1 cellular context compared by ENCODE assay signal in the genomic region with DNA sequence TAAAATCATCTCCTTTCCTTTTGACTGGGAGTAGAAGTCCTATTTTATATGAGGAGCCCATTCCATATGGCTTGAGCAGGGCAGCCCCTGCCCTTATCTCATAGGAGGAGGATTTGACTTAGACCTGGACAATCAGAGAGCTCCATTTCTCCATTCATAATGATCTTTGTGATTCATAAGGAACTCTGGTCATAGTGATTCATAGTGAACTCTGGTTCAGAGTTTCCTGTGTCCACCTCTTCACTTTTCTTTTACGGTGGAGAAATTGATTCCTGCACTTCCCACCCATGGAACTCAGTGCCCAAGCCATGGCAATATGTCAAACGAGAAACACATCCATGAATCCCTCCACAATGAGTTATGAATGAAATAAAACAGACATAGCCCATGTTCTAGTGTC.
TF ChIP-seq lines count a peak whose summit lies in the region.

No MANE protein-coding gene starts in this region.

TF ChIP-seq in IMR-90, 13 proteins besides CTCF, POLR2A, EP300 and RAD21:
- TF ChIP-seq RFX5 (IDR thresholded peaks at IDR 0.05; ENCODE audit: low read depth, low read length) (no peak), CEBPB (IDR thresholded peaks at IDR 0.05; ENCODE audit: low read depth, low read length) (no peak)
